12 cellular contexts compared by ENCODE assay signal in genomic region chr2:191866195-191866594, GRCh38. TPM values are rescaled to one million over a fixed set of nuclear protein-coding genes. Genes with fewer than 3 reads are reported as not detected.
DNase-seq lines count a peak whose midpoint lies in the region; ATAC-seq and TF ChIP-seq lines count a peak whose summit lies in the region.
"Had no signal": no experiment of that assay in that cellular context is flagged by ENCODE, and none has a peak within 500 bp of the region (broad histone marks: within the 10 kb centered on the region; RNA-seq: fewer than 3 reads in every experiment).

No MANE protein-coding gene starts in this region.

- H3K4me3 ChIP-seq in colonic mucosa (no peak overlapping the region), mesodermal cell (ENCODE audit: extremely low read depth, insufficient read depth, low read length, poor library complexity, severe bottlenecking) (no peak overlapping the region), stomach smooth muscle (ENCODE audit: low read length in 2 of 2) (peak overlapping the region in 1 of 2 donors; percentile 33)

- H3K36me3 ChIP-seq in colonic mucosa: no peaks in the 10 kb centered on the region
- no peaks in the 10 kb centered on the region for H3K36me3 ChIP-seq in mesodermal cell (ENCODE audit: control insufficient read depth, insufficient read depth, low read length)
- no peaks in the 10 kb centered on the region for H3K36me3 ChIP-seq in stomach smooth muscle (ENCODE audit: control insufficient read depth in 2 of 2, insufficient read depth in 2 of 2, low read length in 2 of 2)

- no peak for TF ChIP-seq CTCF in colonic mucosa (IDR thresholded peaks at IDR 0.05)

- DNase-seq in NCI-H460 (ENCODE audit: extremely low read depth, low read depth) (peak; percentile 80), colonic mucosa (no peak), NCI-H2081 treated with DMSO at 0.1 percent for 48 hours (lab: John Stamatoyannopoulos, UW) (no peak), substantia nigra (lab: John Stamatoyannopoulos, UW) (no peak), SHP77 treated with DMSO at 0.1 percent for 48 hours (lab: John Stamatoyannopoulos, UW) (no peak)
- DNase-seq: COR-L47, Karpas-422, NCI-H2227 treated with DMSO at 0.1 percent for 48 hours had no signal

- peak overlapping the region; percentile 42 for H3K27ac ChIP-seq in colonic mucosa
- peak overlapping the region; percentile 96 for H3K27ac ChIP-seq in mesodermal cell (ENCODE audit: low read depth, low read length, severe bottlenecking)
- peak overlapping the region; percentile 70 for H3K27ac ChIP-seq in stomach smooth muscle (ENCODE audit: low read length)
- H3K27ac ChIP-seq in substantia nigra (ENCODE audit: low read depth, low read length, poor library complexity, severe bottlenecking): no peak overlapping the region
- H3K27ac ChIP-seq: VCaP had no signal

- no peaks in the 10 kb centered on the region for H3K27me3 ChIP-seq in colonic mucosa
- no peaks in the 10 kb centered on the region for H3K27me3 ChIP-seq in stomach smooth muscle (ENCODE audit: control insufficient read depth in 1 of 2, insufficient read depth in 2 of 2, low read length in 2 of 2)

- no peak for ATAC-seq in GM21360 (IDR thresholded peaks at IDR 0.05; ENCODE audit: unreplicated experiment)

- no peaks in the 10 kb centered on the region for H3K4me1 ChIP-seq in colonic mucosa
- H3K4me1 ChIP-seq in mesodermal cell (ENCODE audit: control insufficient read depth, insufficient read depth, low read length, poor library complexity, severe bottlenecking): peaks cover 25% of the 10 kb centered on the region
- peaks cover 20% of the 10 kb centered on the region for H3K4me1 ChIP-seq in stomach smooth muscle (ENCODE audit: control insufficient read depth, insufficient read depth, low read length)

- no peaks in the 10 kb centered on the region for H3K9me3 ChIP-seq in colonic mucosa
- H3K9me3 ChIP-seq in mesodermal cell (ENCODE audit: control insufficient read depth, low read length): no peaks in the 10 kb centered on the region
- H3K9me3 ChIP-seq in stomach smooth muscle (ENCODE audit: control insufficient read depth in 2 of 2, low read length in 2 of 2): no peaks in the 10 kb centered on the region

- WGBS in mesodermal cell (ENCODE audit: insufficient coverage in 2 of 2), 2 experiments: 80 to 93% methylated on average over 5 of the region's 5 CpGs

- H3K9ac ChIP-seq in colonic mucosa (ENCODE audit: low read depth in 2 of 2, low read length in 2 of 2) (peak overlapping the region in 1 of 2 donors; percentile 21), stomach smooth muscle (ENCODE audit: low read length in 2 of 2) (no peak overlapping the region)

- intact Hi-C loops in colonic mucosa (cut with DNase I): loop anchor here (5.0 kb wide), 1 partner anchor 296 kb away; no protein-coding TSS in a partner anchor

RNA-seq across cellular contexts. Expression of gene CAVIN2, which starts 19.3 kb away (rescaled TPM):
- 114 and 121 TPM in 2 replicates for total RNA-seq in NCI-H460 (2014; rRNA removed; shearing (Covaris generic))
- 58.8 and 65.0 TPM in 2 replicates for polyA plus RNA-seq in NCI-H460 (2014; cell fraction: nucleus; rRNA removed)
- 10 to 100 TPM in 1 of 2 donors, 1 to 10 TPM in 1; 5.5 to 12.7 TPM for total RNA-seq in colonic mucosa
- 2.3 TPM for polyA plus RNA-seq in mesodermal cell (2013, experiment 1 of 2)
- 3.6 TPM for polyA plus RNA-seq in mesodermal cell (2013, experiment 2 of 2)
